Comparison of ENCODE assay signal across 18 cellular contexts in the genomic region with DNA sequence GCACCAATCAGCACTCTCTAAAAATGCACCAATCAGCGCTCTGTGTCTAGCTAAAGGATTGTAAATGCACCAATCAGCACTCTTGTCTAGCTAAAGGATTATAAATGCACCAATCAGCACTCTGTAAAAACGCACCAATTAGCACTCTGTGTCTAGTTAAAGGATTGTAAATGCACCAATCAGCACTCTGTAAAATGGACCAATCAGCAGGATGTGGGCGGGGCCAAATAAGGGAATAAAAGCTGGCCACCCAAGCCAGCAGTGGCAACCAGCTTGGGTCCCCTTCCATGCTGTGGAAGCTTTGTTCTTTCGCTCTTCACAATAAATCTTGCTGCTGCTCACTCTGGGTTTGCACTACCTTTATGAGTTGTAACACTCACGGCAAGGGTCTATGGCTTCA. TPM values are rescaled to one million over a fixed set of nuclear protein-coding genes. Genes with fewer than 3 reads are reported as not detected.
"Had no signal": no experiment of that assay in that cellular context is flagged by ENCODE, and none has a peak within 500 bp of the region (broad histone marks: within the 10 kb centered on the region; RNA-seq: fewer than 3 reads in every experiment).

No MANE protein-coding gene starts in this region.

RNA-seq across cellular contexts. Expression of gene CA6, which starts 47.2 kb away (rescaled TPM):
- total RNA-seq: ascending aorta, cardiac muscle cell, colonic mucosa, dermis microvascular lymphatic vessel endothelial cell, esophagus squamous epithelium, glomerular endothelial cell, kidney epithelial cell, mesothelial cell of epicardium, neural crest cell, occipital lobe, psoas muscle, sigmoid colon, stomach, thyroid gland, upper lobe of right lung had no signal
- polyA plus RNA-seq: cardiac muscle cell, heart right ventricle, psoas muscle, SK-N-SH, small intestine, stomach had no signal
